ENCODE assay signal across 29 cellular contexts in genomic region chr2:203310688-203311087, GRCh38.
"Had no signal": no experiment of that assay in that cellular context is flagged by ENCODE, and none has a peak within 500 bp of the region (broad histone marks: within the 10 kb centered on the region; RNA-seq: fewer than 3 reads in every experiment).

No MANE protein-coding gene starts in this region.

- H3K36me3 ChIP-seq: brain microvascular endothelial cell, colonic mucosa had no signal

- H3K27me3 ChIP-seq: brain microvascular endothelial cell, colonic mucosa had no signal

- H3K9me3 ChIP-seq: colonic mucosa had no signal

- H3K4me3 ChIP-seq: colonic mucosa had no signal

- FAIRE-seq: astrocyte, bronchial epithelial cell, frontal cortex, TTC549 had no signal

- H3K27ac ChIP-seq: brain microvascular endothelial cell, colonic mucosa, VCaP had no signal

- ATAC-seq: activated naive CD4-positive, alpha-beta T cell treated with anti-CD3 and anti-CD28 coated beads, Interleukin-2, amount 50 U/mL, for 72 hours; activated T-cell treated with anti-CD3 and anti-CD28 coated beads, Interleukin-2, amount 50 U/mL, for 72 hours; esophagus mucosa; WTC11 had no signal

- H3K4me1 ChIP-seq: colonic mucosa had no signal

- DNase-seq: activated CD4-positive, alpha-beta memory T cell treated with anti-CD3 and anti-CD28 coated beads, Interleukin-2, amount 10 ng/mL, durations not matched to agents 7 days and 5 days; activated CD4-positive, alpha-beta T cell treated with anti-CD3 and anti-CD28 coated beads for 1 hour; activated CD4-positive, alpha-beta T cell treated with anti-CD3 and anti-CD28 coated beads for 4 hours; activated CD4-positive, alpha-beta T cell treated with anti-CD3 and anti-CD28 coated beads, Interleukin-2, amount 10 ng/mL, durations not matched to agents 7 days and 5 days; activated CD4-positive, alpha-beta T cell treated with anti-CD3 and anti-CD28 coated beads, Interleukin-2, amount 50 U/mL, for 4 hours; activated CD8-positive, alpha-beta memory T cell treated with anti-CD3 and anti-CD28 coated beads, Interleukin-2, amount 50 U/mL, for 48 hours; activated gamma-delta T cell; activated naive CD4-positive, alpha-beta T cell; activated naive CD4-positive, alpha-beta T cell treated with anti-CD3 and anti-CD28 coated beads, Interleukin-2, amount 10 ng/mL, durations not matched to agents 7 days and 5 days; activated naive CD8-positive, alpha-beta T cell treated with anti-CD3 and anti-CD28 coated beads, Interleukin-2, amount 10 ng/mL, durations not matched to agents 7 days and 5 days; activated T-cell treated with anti-CD3 and anti-CD28 coated beads for 4 hours; activated T-cell treated with anti-CD3 and anti-CD28 coated beads, Interleukin-2, amount 50 U/mL, for 24 hours; activated T-cell treated with anti-CD3 and anti-CD28 coated beads, Interleukin-2, amount 50 U/mL, for 72 hours; anterior cingulate cortex; brain microvascular endothelial cell; colonic mucosa; effector memory CD4-positive, alpha-beta T cell; endodermal cell; foreskin fibroblast; head of caudate nucleus; T-helper 2 cell had no signal
